17 cellular contexts compared by ENCODE assay signal in genomic region chr20:49561806-49562205, GRCh38. TPM values are rescaled to one million over a fixed set of nuclear protein-coding genes. Genes with fewer than 3 reads are reported as not detected.
DNase-seq lines count a peak whose midpoint lies in the region; ATAC-seq, FAIRE-seq and TF ChIP-seq lines count a peak whose summit lies in the region.
"Had no signal": no experiment of that assay in that cellular context is flagged by ENCODE, and none has a peak within 500 bp of the region (broad histone marks: within the 10 kb centered on the region; RNA-seq: fewer than 3 reads in every experiment).

No MANE protein-coding gene starts in this region.

- no peaks in the 10 kb centered on the region for H3K9me2 ChIP-seq in HCT116 (ENCODE audit: insufficient read depth)

- H3K27ac ChIP-seq in HCT116 (ENCODE audit: low read depth, low read length) (peak overlapping the region; percentile 9; the same call in 1 of the 2 replicates), K562 (ENCODE audit: extremely low read depth, low read depth, low read length) (no peak overlapping the region), right lobe of liver (peak overlapping the region in 2 of 3 donors; percentile 31 to 43), skeletal muscle tissue (ENCODE audit: low read depth, low read length) (peak overlapping the region; percentile 56)
- H3K27ac ChIP-seq: BLaER1 had no signal

- no TSS peak for BruUV-seq in HCT116 (replicated peaks; lab: Mats Ljungman, UMichigan)
- BruUV-seq in K562 (replicated peaks; lab: Mats Ljungman, UMichigan) = no TSS peak

- H3K4me2 ChIP-seq in HCT116 (ENCODE audit: low read length) (peak overlapping the region; percentile 69), K562 (ENCODE audit: insufficient read depth, low read length) (no peak overlapping the region)

- TF ChIP-seq CTCF in HCT116 (IDR thresholded peaks at IDR 0.05 in 2 of 3, conservative IDR thresholded peaks at IDR 0.05 in 1 of 3; ENCODE audit: borderline replicate concordance in 1 of 3, insufficient read depth in 1 of 3, low read depth in 2 of 3, low read length in 2 of 3) (no peak), K562 (IDR thresholded peaks at IDR 0.05 in 2 of 3, conservative IDR thresholded peaks at IDR 0.05 in 1 of 3; ENCODE audit: insufficient read depth in 2 of 3, low read depth in 1 of 3, low read length in 3 of 3) (no peak), right lobe of liver (IDR thresholded peaks at IDR 0.05) (no peak)

- POLR2A ChIA-PET in HCT116 (lab: Charles Lee) = no interaction called here
- POLR2A ChIA-PET in K562 (lab: Yijun Ruan, JAX) = interaction anchor here (0.6 to 2.0 kb wide), 3 partner anchors 8 to 493 kb away, joined by 3 to 7 read pairs (median 4); no protein-coding TSS in a partner anchor

- H3K9ac ChIP-seq in HCT116 (ENCODE audit: low read length) = peak overlapping the region; percentile 27
- H3K9ac ChIP-seq in K562 (ENCODE audit: insufficient read depth in 1 of 2, low read depth in 2 of 2, low read length in 2 of 2) = no peak overlapping the region; a peak in 1 of 4 replicates
- peak overlapping the region in 1 of 3 donors; percentile 41 for H3K9ac ChIP-seq in skeletal muscle tissue (ENCODE audit: low read depth in 1 of 3, low read length in 3 of 3)
- H3K9ac ChIP-seq: BLaER1 had no signal

- H3K9me3 ChIP-seq in HCT116 (ENCODE audit: control insufficient read depth in 1 of 2, insufficient read depth in 1 of 2, low read depth in 1 of 2, low read length in 2 of 2) (no peaks in the 10 kb centered on the region), K562 (replicated peaks; ENCODE audit: control insufficient read depth, insufficient read depth, low read depth, low read length) (no peaks in the 10 kb centered on the region), right lobe of liver (no peaks in the 10 kb centered on the region), skeletal muscle tissue (ENCODE audit: control insufficient read depth in 3 of 3, low read length in 3 of 3) (no peaks in the 10 kb centered on the region)
- H3K9me3 ChIP-seq: BLaER1 had no signal

- RAD21 ChIA-PET in HCT116 (lab: Charles Lee; ENCODE audit: low non-redundant PET in 1 of 2, low total read pairs in 2 of 2, uncharacterized antibody in 2 of 2, unreplicated experiment in 2 of 2) = no interaction called here

- H3K79me2 ChIP-seq in HCT116 (ENCODE audit: insufficient read depth, low read length) = no peaks in the 10 kb centered on the region
- no peaks in the 10 kb centered on the region for H3K79me2 ChIP-seq in K562 (ENCODE audit: control insufficient read depth, insufficient read depth, low read length)

- DNase-seq in HCT116 (ENCODE audit: low read depth, low spot score) = no peak
- DNase-seq in K562 (ENCODE audit: extremely low read depth in 1 of 4, low spot score in 3 of 4) = no peak
- no peak for DNase-seq in right lobe of liver
- DNase-seq in AML-193 (lab: John Stamatoyannopoulos, UW) = no peak
- DNase-seq in T-helper 2 cell = no peak
- DNase-seq: activated naive CD4-positive, alpha-beta T cell treated with anti-CD3 and anti-CD28 coated beads for 36 hours; DND-41; KBM-7; midbrain; NCI-H146; stimulated activated CD4-positive, alpha-beta T cell treated with anti-CD3 and anti-CD28 coated beads, Interleukin-4, amount 100 ng/mL, for 1 hour had no signal

- WGBS in K562 (ENCODE audit: insufficient coverage, low coverage, missing lambda C conversion rate) = 0% methylated on average over 2 of the region's 2 CpGs
- WGBS in right lobe of liver (ENCODE audit: insufficient coverage, low coverage, low lambda C conversion rate, missing lambda C conversion rate) = 43% methylated on average over 2 of the region's 2 CpGs

- H2AFZ ChIP-seq in HCT116 (ENCODE audit: low read depth, low read length, poor library complexity, severe bottlenecking) (no peak overlapping the region), K562 (ENCODE audit: low read depth, low read length) (no peak overlapping the region)

- ATAC-seq in HCT116 = no peak
- ATAC-seq in K562 = no peak
- ATAC-seq in right lobe of liver = no peak
- ATAC-seq in GM21737 (IDR thresholded peaks at IDR 0.05; ENCODE audit: unreplicated experiment) = no peak
- ATAC-seq in GM21381 (IDR thresholded peaks at IDR 0.05; ENCODE audit: unreplicated experiment) = no peak
- ATAC-seq: GM12878; stimulated activated effector memory CD8-positive, alpha-beta T cell treated with anti-CD3 and anti-CD28 coated beads, Interleukin-12 subunit alpha, Interleukin-12 subunit beta, amount 100 ng/mL, for 72 hours had no signal

- H3K9me1 ChIP-seq in K562 (ENCODE audit: control insufficient read depth, insufficient read depth, low read length) = no peaks in the 10 kb centered on the region

- TF ChIP-seq POLR2A in HCT116 (IDR thresholded peaks at IDR 0.05; ENCODE audit: borderline replicate concordance, extremely low read depth, insufficient read depth, insufficient read length) (no peak), K562 (conservative IDR thresholded peaks at IDR 0.05) (no peak), right lobe of liver (IDR thresholded peaks at IDR 0.05) (no peak)

- H3K27me3 ChIP-seq in HCT116 (ENCODE audit: insufficient read depth, low read length) = no peaks in the 10 kb centered on the region
- H3K27me3 ChIP-seq in K562 (ENCODE audit: control insufficient read depth in 2 of 2, insufficient read depth in 2 of 2, low read length in 2 of 2) = peaks cover 9 to 45% of the 10 kb centered on the region in 2 experiments; a peak in 3 of 5 replicates
- H3K27me3 ChIP-seq in right lobe of liver = no peaks in the 10 kb centered on the region
- peaks cover 0 to 5% (median 4%) of the 10 kb centered on the region in 3 donors for H3K27me3 ChIP-seq in skeletal muscle tissue (ENCODE audit: control insufficient read depth in 3 of 3, insufficient read depth in 3 of 3, low read length in 3 of 3)
- H3K27me3 ChIP-seq: BLaER1 had no signal

- CTCF ChIA-PET in HCT116 (lab: Charles Lee) = interaction anchor here (0.9 kb wide), 1 partner anchor 48 kb away, joined by 3 read pairs; no protein-coding TSS in a partner anchor
- CTCF ChIA-PET in K562 (lab: Yijun Ruan, JAX; ENCODE audit: low intra/inter-chr PET ratio) = interaction anchor here (0.6 kb wide), 1 partner anchor 17 kb away, joined by 3 read pairs; no protein-coding TSS in a partner anchor

- intact Hi-C loops in HCT116 (cut with micrococcal nuclease) = no loop called here
- intact Hi-C loops in K562 (cut with micrococcal nuclease) = no loop called here
- intact Hi-C loops in right lobe of liver (cut with DNase I) = no loop called here

- in situ Hi-C loops in K562 (cut with MboI) = no loop called here

- peak overlapping the region in 1 of 2 experiments; percentile 19; a peak in 1 of 4 replicates for H3K4me3 ChIP-seq in HCT116 (replicated peaks in 1 of 2; ENCODE audit: low read depth in 1 of 2, low read length in 2 of 2)
- H3K4me3 ChIP-seq in K562 = no peak overlapping the region
- H3K4me3 ChIP-seq in right lobe of liver = no peak overlapping the region
- H3K4me3 ChIP-seq in skeletal muscle tissue (ENCODE audit: low read length in 3 of 3) = no peak overlapping the region
- H3K4me3 ChIP-seq: BLaER1, GM12878 had no signal

- TF ChIP-seq RAD21 in HCT116 (IDR thresholded peaks at IDR 0.05; ENCODE audit: low read depth) = no peak
- no peak for TF ChIP-seq RAD21 in K562 (CRISPR knock-in tag; conservative IDR thresholded peaks at IDR 0.05 in 1 of 2, IDR thresholded peaks at IDR 0.05 in 1 of 2)

- FAIRE-seq in K562 (lab: Jason Lieb, UNC) = no peak
- FAIRE-seq: GM12878 had no signal

- H4K20me1 ChIP-seq in HCT116 (ENCODE audit: insufficient read depth) = no peaks in the 10 kb centered on the region
- H4K20me1 ChIP-seq in K562 (replicated peaks; ENCODE audit: control insufficient read depth, insufficient read depth, low read length) = no peaks in the 10 kb centered on the region; the same call in none of the 2 replicates
- H4K20me1 ChIP-seq: BLaER1 had no signal

- no peak for TF ChIP-seq EP300 in K562 (IDR thresholded peaks at IDR 0.05; ENCODE audit: low read length)

- no peaks in the 10 kb centered on the region for H3K36me3 ChIP-seq in HCT116 (ENCODE audit: control insufficient read depth in 1 of 2, insufficient read depth in 2 of 2, low read length in 2 of 2)
- no peaks in the 10 kb centered on the region for H3K36me3 ChIP-seq in K562 (ENCODE audit: control insufficient read depth, insufficient read depth, low read length)
- no peaks in the 10 kb centered on the region for H3K36me3 ChIP-seq in right lobe of liver
- H3K36me3 ChIP-seq in skeletal muscle tissue (ENCODE audit: control insufficient read depth in 3 of 3, insufficient read depth in 3 of 3, low read length in 3 of 3) = no peaks in the 10 kb centered on the region
- H3K36me3 ChIP-seq: BLaER1 had no signal

- H3K4me1 ChIP-seq in HCT116 (ENCODE audit: control insufficient read depth in 1 of 2, insufficient read depth in 2 of 2, low read length in 2 of 2) (peaks cover 25 to 35% of the 10 kb centered on the region in 2 experiments), K562 (replicated peaks in 1 of 2; ENCODE audit: control insufficient read depth in 2 of 2, insufficient read depth in 2 of 2, low read length in 2 of 2) (peaks cover 4 to 6% of the 10 kb centered on the region in 2 experiments), right lobe of liver (no peaks in the 10 kb centered on the region), skeletal muscle tissue (ENCODE audit: control insufficient read depth in 3 of 3, insufficient read depth in 3 of 3, low read length in 3 of 3) (peaks cover 19 to 24% (median 19%) of the 10 kb centered on the region in 3 donors)

TF ChIP-seq in K562, 482 proteins besides CTCF, POLR2A, EP300 and RAD21 (continues in another document):
- TF ChIP-seq MAFG (tag; conservative IDR thresholded peaks at IDR 0.05) = no peak

RNA-seq across cellular contexts. Expression of gene PTGIS, which starts 6.1 kb away (rescaled TPM):
- total RNA-seq in HCT116 (2021; ENCODE audit: unreplicated experiment) = 0.25 TPM
- not detected in 2 replicates for polyA plus RNA-seq in HCT116 (2012)
- total RNA-seq in K562 (2011; cell fraction: chromatin; rRNA removed; ENCODE audit: low replicate concordance) = not detected in 2 replicates
- total RNA-seq in K562 (2011; cell fraction: nucleolus; rRNA removed) = not detected in 2 replicates
- not detected in 2 replicates for total RNA-seq in K562 (2011; cell fraction: nucleoplasm; rRNA removed)
- not detected in 2 replicates for total RNA-seq in K562 (2014; rRNA removed)
- total RNA-seq in K562 (2014; rRNA removed; fragmentation: Illumina TruSeq; extraction: Trizol) = not detected in 2 replicates
- not detected in 2 replicates for total RNA-seq in K562 (2015; rRNA removed; fragmentation: Illumina TruSeq; extraction: Trizol)
- 0.16 TPM in 1 of 2 replicates, not detected in the other for total RNA-seq in K562 (2021)
- not detected in 2 replicates for polyA plus RNA-seq in K562 (2011; rRNA removed)
- 0.01 TPM in 1 of 2 replicates, not detected in the other for polyA plus RNA-seq in K562 (2011; cell fraction: cytosol; rRNA removed)
- not detected in 2 replicates for polyA plus RNA-seq in K562 (2011; cell fraction: nucleus; rRNA removed)
- polyA plus RNA-seq in K562 (2012) = not detected in 2 replicates
- not detected in 2 replicates for polyA plus RNA-seq in K562 (2014; fragmentation: Illumina TruSeq; extraction: Trizol)
- polyA plus RNA-seq in K562 (2014; fragmentation: Nextera tagmentation; extraction: Ambion mirVana) = not detected
- polyA plus RNA-seq in K562 (2014; rRNA removed) = not detected in 2 replicates
- not detected in 2 replicates for polyA minus RNA-seq in K562 (2011; rRNA and poly(A)+ RNA removed)
- not detected in 2 replicates for polyA minus RNA-seq in K562 (2011; cell fraction: cytosol; rRNA and poly(A)+ RNA removed)
- polyA minus RNA-seq in K562 (2011; cell fraction: nucleus; rRNA and poly(A)+ RNA removed) = not detected in 2 replicates
- 10 to 100 TPM in 5 of 6 experiments, 1 to 10 TPM in 1; 9.0 to 30.5 (median 13.7) TPM for total RNA-seq in right lobe of liver
- total RNA-seq in skeletal muscle tissue = 25.6 TPM
- total RNA-seq: activated naive CD4-positive, alpha-beta T cell treated with anti-CD3 and anti-CD28 coated beads for 36 hours had no signal
- polyA plus RNA-seq: GM12878 had no signal
